Comparison of ENCODE assay signal across 33 cellular contexts in the genomic region with DNA sequence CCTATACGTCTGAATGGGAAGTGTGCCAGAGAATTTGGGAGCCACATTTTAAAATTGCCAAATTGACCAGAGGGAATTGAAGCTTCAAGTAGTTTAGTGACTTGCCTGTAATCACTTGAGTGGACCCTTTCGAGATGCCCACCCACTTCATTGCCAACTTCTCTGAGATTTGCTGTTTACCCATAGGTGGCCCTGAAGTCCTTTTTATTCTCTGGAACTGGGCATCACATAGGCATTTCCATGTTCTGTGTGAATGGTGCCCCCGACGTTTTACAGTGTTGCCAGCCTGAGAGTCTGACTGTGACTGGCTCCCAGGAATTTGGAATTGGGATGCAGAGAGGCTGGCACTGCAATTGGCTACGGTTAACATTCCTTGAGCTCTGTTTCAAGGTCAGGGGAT.
"Had no signal": no experiment of that assay in that cellular context is flagged by ENCODE, and none has a peak within 500 bp of the region (broad histone marks: within the 10 kb centered on the region; RNA-seq: fewer than 3 reads in every experiment).

No MANE protein-coding gene starts in this region.

- H3K4me2 ChIP-seq: KMS-11 had no signal

- H3K4me3 ChIP-seq: MG63 had no signal

- H3K9ac ChIP-seq: KMS-11 had no signal

- DNase-seq: Karpas-422, Kasumi-1, MG63, MM.1S, MV-4-11, NCI-H1048, NCI-H1092, NCI-H1092 treated with DMSO at 0.1 percent for 48 hours, NCI-H1105, NCI-H1105 treated with DMSO at 0.1 percent for 48 hours, NCI-H1417, NCI-H1417 treated with DMSO at 0.1 percent for 48 hours, NCI-H1436, NCI-H1436 treated with DMSO at 0.1 percent for 48 hours, NCI-H146, NCI-H1694, NCI-H1694 treated with DMSO at 0.1 percent for 48 hours, NCI-H187, NCI-H187 treated with DMSO at 0.1 percent for 48 hours, NCI-H1930, NCI-H2029, NCI-H2029 treated with DMSO at 0.1 percent for 48 hours, NCI-H2081, NCI-H2081 treated with DMSO at 0.1 percent for 48 hours, NCI-H2107, NCI-H2171, NCI-H2171 treated with DMSO at 0.1 percent for 48 hours, NCI-H2227 treated with DMSO at 0.1 percent for 48 hours, NCI-H226, NCI-H345, NCI-H446 treated with DMSO at 0.1 percent for 48 hours, NCI-H510A had no signal

- H3K36me3 ChIP-seq: MG63 had no signal

- H3K27me3 ChIP-seq: MG63 had no signal

- H3K27ac ChIP-seq: KMS-11 had no signal

- H3K9me3 ChIP-seq: MG63 had no signal
